14 cellular contexts compared by ENCODE assay signal in genomic region chr17:78528541-78528940, GRCh38. TPM values are rescaled to one million over a fixed set of nuclear protein-coding genes. Genes with fewer than 3 reads are reported as not detected.
DNase-seq lines count a peak whose midpoint lies in the region; ATAC-seq, FAIRE-seq and TF ChIP-seq lines count a peak whose summit lies in the region.
"Had no signal": no experiment of that assay in that cellular context is flagged by ENCODE, and none has a peak within 500 bp of the region (broad histone marks: within the 10 kb centered on the region; RNA-seq: fewer than 3 reads in every experiment).

No MANE protein-coding gene starts in this region.

- intact Hi-C loops in Right ventricle myocardium superior (cut with DNase I): no loop called here
- intact Hi-C loops in cardiac septum (cut with DNase I): no loop called here
- intact Hi-C loops in K562 (cut with micrococcal nuclease): no loop called here

- H3K4me1 Mint-ChIP-seq in activated T-cell treated with anti-CD3 and anti-CD28 coated beads, Interleukin-2, amount 50 U/mL, for 24 hours (ENCODE audit: low read depth): peaks cover 7% of the 10 kb centered on the region
- peaks cover 4% of the 10 kb centered on the region for H3K4me1 Mint-ChIP-seq in type B pancreatic cell (ENCODE audit: unreplicated experiment)
- H3K4me1 Mint-ChIP-seq: memory B cell; stimulated activated naive CD8-positive, alpha-beta T cell treated with anti-CD3 and anti-CD28 coated beads, Interleukin-15, amount 100 ng/mL, for 72 hours had no signal

- WGBS in K562 (ENCODE audit: insufficient coverage, low coverage, missing lambda C conversion rate): 0% methylated on average over 9 of the region's 10 CpGs

- FAIRE-seq in K562 (lab: Jason Lieb, UNC): no peak
- FAIRE-seq: A204.1, endometrium had no signal

- CTCF ChIA-PET in K562 (lab: Yijun Ruan, JAX; ENCODE audit: low intra/inter-chr PET ratio): no interaction called here

- no peak overlapping the region for H3K27ac Mint-ChIP-seq in activated T-cell treated with anti-CD3 and anti-CD28 coated beads, Interleukin-2, amount 50 U/mL, for 24 hours
- H3K27ac Mint-ChIP-seq in type B pancreatic cell: no peak overlapping the region
- H3K27ac Mint-ChIP-seq: activated naive CD4-positive, alpha-beta T cell treated with anti-CD3 and anti-CD28 coated beads, Interleukin-2, amount 10 ng/mL, durations not matched to agents 7 days and 5 days; memory B cell; stimulated activated naive CD8-positive, alpha-beta T cell treated with anti-CD3 and anti-CD28 coated beads, Interleukin-15, amount 100 ng/mL, for 72 hours had no signal

- H3K4me3 Mint-ChIP-seq in activated T-cell treated with anti-CD3 and anti-CD28 coated beads, Interleukin-2, amount 50 U/mL, for 24 hours: no peak overlapping the region
- no peak overlapping the region for H3K4me3 Mint-ChIP-seq in type B pancreatic cell
- H3K4me3 Mint-ChIP-seq: activated naive CD4-positive, alpha-beta T cell treated with anti-CD3 and anti-CD28 coated beads, Interleukin-2, amount 10 ng/mL, durations not matched to agents 7 days and 5 days; memory B cell; stimulated activated naive CD8-positive, alpha-beta T cell treated with anti-CD3 and anti-CD28 coated beads, Interleukin-15, amount 100 ng/mL, for 72 hours had no signal

- no peak overlapping the region for H3K27ac ChIP-seq in K562 (ENCODE audit: extremely low read depth, low read depth, low read length)

- no peak overlapping the region for H2AFZ ChIP-seq in K562 (ENCODE audit: low read depth, low read length)

- TF ChIP-seq EP300 in K562 (IDR thresholded peaks at IDR 0.05; ENCODE audit: low read length): no peak

- peaks cover 41 to 72% of the 10 kb centered on the region in 2 experiments for H3K27me3 ChIP-seq in K562 (ENCODE audit: control insufficient read depth in 2 of 2, insufficient read depth in 2 of 2, low read length in 2 of 2)

- H3K4me2 ChIP-seq in K562 (ENCODE audit: insufficient read depth, low read length): no peak overlapping the region

- peaks cover 2% of the 10 kb centered on the region for H3K9me1 ChIP-seq in K562 (ENCODE audit: control insufficient read depth, insufficient read depth, low read length)

- no peak overlapping the region for H3K9ac ChIP-seq in K562 (ENCODE audit: insufficient read depth in 1 of 2, low read depth in 2 of 2, low read length in 2 of 2)

- peaks cover 6% of the 10 kb centered on the region for H4K20me1 ChIP-seq in K562 (replicated peaks; ENCODE audit: control insufficient read depth, insufficient read depth, low read length)

- H3K36me3 ChIP-seq in K562 (ENCODE audit: control insufficient read depth, insufficient read depth, low read length): no peaks in the 10 kb centered on the region

- no peak for TF ChIP-seq POLR2A in K562 (conservative IDR thresholded peaks at IDR 0.05)

- POLR2A ChIA-PET in K562 (lab: Yijun Ruan, JAX): interaction anchor here (0.6 kb wide), 1 partner anchor 14 kb away, joined by 5 read pairs; no protein-coding TSS in a partner anchor

- no peaks in the 10 kb centered on the region for H3K27me3 Mint-ChIP-seq in activated T-cell treated with anti-CD3 and anti-CD28 coated beads, Interleukin-2, amount 50 U/mL, for 24 hours
- H3K27me3 Mint-ChIP-seq in type B pancreatic cell: no peaks in the 10 kb centered on the region
- H3K27me3 Mint-ChIP-seq: stimulated activated naive CD8-positive, alpha-beta T cell treated with anti-CD3 and anti-CD28 coated beads, Interleukin-15, amount 100 ng/mL, for 72 hours had no signal

- no peaks in the 10 kb centered on the region for H3K9me3 Mint-ChIP-seq in activated T-cell treated with anti-CD3 and anti-CD28 coated beads, Interleukin-2, amount 50 U/mL, for 24 hours
- H3K9me3 Mint-ChIP-seq in type B pancreatic cell: no peaks in the 10 kb centered on the region
- H3K9me3 Mint-ChIP-seq: activated naive CD4-positive, alpha-beta T cell treated with anti-CD3 and anti-CD28 coated beads, Interleukin-2, amount 10 ng/mL, durations not matched to agents 7 days and 5 days; memory B cell; stimulated activated naive CD8-positive, alpha-beta T cell treated with anti-CD3 and anti-CD28 coated beads, Interleukin-15, amount 100 ng/mL, for 72 hours had no signal

- TF ChIP-seq RAD21 in K562 (CRISPR knock-in tag; conservative IDR thresholded peaks at IDR 0.05 in 1 of 2, IDR thresholded peaks at IDR 0.05 in 1 of 2): no peak

- H3K4me3 ChIP-seq in K562: no peak overlapping the region

- H3K9me3 ChIP-seq in K562 (replicated peaks; ENCODE audit: control insufficient read depth, insufficient read depth, low read depth, low read length): no peaks in the 10 kb centered on the region

- no TSS peak for BruUV-seq in K562 (replicated peaks; lab: Mats Ljungman, UMichigan)

- no peaks in the 10 kb centered on the region for H3K79me2 ChIP-seq in K562 (ENCODE audit: control insufficient read depth, insufficient read depth, low read length)

- DNase-seq in Right ventricle myocardium superior (no peak), cardiac septum (ENCODE audit: low spot score) (no peak), NCI-H2196 (lab: John Stamatoyannopoulos, UW; ENCODE audit: unreplicated experiment) (peak; percentile 84), K562 (ENCODE audit: extremely low read depth in 1 of 4, low spot score in 3 of 4) (peak; percentile 54 to 73 (median 60)), RKO (ENCODE audit: low spot score) (no peak), type B pancreatic cell (ENCODE audit: extremely low spot score, unreplicated experiment) (no peak)
- no peak for DNase-seq in activated T-cell treated with anti-CD3 and anti-CD28 coated beads, Interleukin-2, amount 50 U/mL, for 24 hours
- DNase-seq: activated naive CD4-positive, alpha-beta T cell treated with anti-CD3 and anti-CD28 coated beads, Interleukin-2, amount 10 ng/mL, durations not matched to agents 7 days and 5 days; foreskin melanocyte; stimulated activated naive CD8-positive, alpha-beta T cell treated with anti-CD3 and anti-CD28 coated beads, Interleukin-15, amount 100 ng/mL, for 72 hours had no signal

- H3K4me1 ChIP-seq in K562 (replicated peaks in 1 of 2; ENCODE audit: control insufficient read depth in 2 of 2, insufficient read depth in 2 of 2, low read length in 2 of 2): peaks cover 0 to 9% of the 10 kb centered on the region in 2 experiments; a peak in 3 of 5 replicates

- no peaks in the 10 kb centered on the region for H3K36me3 Mint-ChIP-seq in activated T-cell treated with anti-CD3 and anti-CD28 coated beads, Interleukin-2, amount 50 U/mL, for 24 hours (ENCODE audit: low read depth)
- H3K36me3 Mint-ChIP-seq in type B pancreatic cell: no peaks in the 10 kb centered on the region
- H3K36me3 Mint-ChIP-seq: activated naive CD4-positive, alpha-beta T cell treated with anti-CD3 and anti-CD28 coated beads, Interleukin-2, amount 10 ng/mL, durations not matched to agents 7 days and 5 days; memory B cell had no signal

- ATAC-seq in Right ventricle myocardium superior (ENCODE audit: poor library complexity): peak; percentile 18
- peak; percentile 89 for ATAC-seq in K562
- no peak for ATAC-seq in GM21390 (IDR thresholded peaks at IDR 0.05; ENCODE audit: unreplicated experiment)
- ATAC-seq: stimulated activated naive CD8-positive, alpha-beta T cell treated with anti-CD3 and anti-CD28 coated beads, Interleukin-15, amount 100 ng/mL, for 72 hours had no signal

- in situ Hi-C loops in K562 (cut with MboI): no loop called here

- TF ChIP-seq CTCF in K562 (IDR thresholded peaks at IDR 0.05 in 2 of 3, conservative IDR thresholded peaks at IDR 0.05 in 1 of 3; ENCODE audit: insufficient read depth in 2 of 3, low read depth in 1 of 3, low read length in 3 of 3) (no peak), type B pancreatic cell (conservative IDR thresholded peaks at IDR 0.05) (no peak)

TF ChIP-seq in K562, 482 proteins besides CTCF, POLR2A, EP300 and RAD21 (continues in another document):
- no peak for TF ChIP-seq IRF1 (CRISPR knock-in tag; IDR thresholded peaks at IDR 0.05; ENCODE audit: borderline replicate concordance)
- TF ChIP-seq BRF1 (IDR thresholded peaks at IDR 0.05; ENCODE audit: borderline replicate concordance, extremely low read depth, insufficient read length): no peak
- TF ChIP-seq TFAP4 (CRISPR knock-in tag; IDR thresholded peaks at IDR 0.05; ENCODE audit: borderline replicate concordance): peak; percentile 44; the same call in 1 of the 2 replicates
- TF ChIP-seq CBFA2T3 (IDR thresholded peaks at IDR 0.05): peak; percentile 31; the same call in 1 of the 2 replicates

RNA-seq across cellular contexts. Expression of gene DNAH17, which starts 48.7 kb away (rescaled TPM):
- total RNA-seq in Right ventricle myocardium superior (not detected), cardiac septum (0.81 TPM), K562 (2014; rRNA removed) (under 0.01 TPM in 1 of 2 replicates, not detected in the other), K562 (2014; rRNA removed; fragmentation: Illumina TruSeq; extraction: Trizol) (not detected in 2 replicates), K562 (2015; rRNA removed; fragmentation: Illumina TruSeq; extraction: Trizol) (not detected in 2 replicates), K562 (2021) (not detected in 2 replicates), type B pancreatic cell (ENCODE audit: low replicate concordance) (0.07 and 0.33 TPM in 2 replicates)
- not detected in 2 replicates for total RNA-seq in K562 (2011; cell fraction: chromatin; rRNA removed; ENCODE audit: low replicate concordance)
- total RNA-seq in K562 (2011; cell fraction: nucleolus; rRNA removed): not detected in 2 replicates
- total RNA-seq in K562 (2011; cell fraction: nucleoplasm; rRNA removed): 0.15 TPM in 1 of 2 replicates, not detected in the other
- polyA plus RNA-seq in K562 (2011; rRNA removed) (not detected in 2 replicates), K562 (2014; fragmentation: Illumina TruSeq; extraction: Trizol) (not detected in 2 replicates), K562 (2014; fragmentation: Nextera tagmentation; extraction: Ambion mirVana) (under 1 TPM; 0.04 to 0.06 TPM), K562 (2014; rRNA removed) (0.01 TPM in 1 of 2 replicates, not detected in the other)
- not detected in 2 replicates for polyA plus RNA-seq in K562 (2011; cell fraction: cytosol; rRNA removed)
- polyA plus RNA-seq in K562 (2011; cell fraction: nucleus; rRNA removed): 0.03 TPM in 1 of 2 replicates, not detected in the other
- polyA plus RNA-seq in K562 (2012): 0.27 and 0.65 TPM in 2 replicates
- polyA minus RNA-seq in K562 (2011; rRNA and poly(A)+ RNA removed): not detected in 2 replicates
- not detected in 2 replicates for polyA minus RNA-seq in K562 (2011; cell fraction: cytosol; rRNA and poly(A)+ RNA removed)
- not detected in 2 replicates for polyA minus RNA-seq in K562 (2011; cell fraction: nucleus; rRNA and poly(A)+ RNA removed)

Comparison
In these comparisons a context has a peak if more than half of its experiments do, and no peak if none do; other contexts are left out.
1. DNase-seq: peak in NCI-H2196 (single experiment) and K562 (4 of 4); none in Right ventricle myocardium superior (single experiment), cardiac septum (single experiment), activated T-cell treated with anti-CD3 and anti-CD28 coated beads, Interleukin-2, amount 50 U/mL, for 24 hours (single experiment), RKO (single experiment) and type B pancreatic cell (single experiment).